Comparison of ENCODE assay signal across 1 cellular context in the genomic region with DNA sequence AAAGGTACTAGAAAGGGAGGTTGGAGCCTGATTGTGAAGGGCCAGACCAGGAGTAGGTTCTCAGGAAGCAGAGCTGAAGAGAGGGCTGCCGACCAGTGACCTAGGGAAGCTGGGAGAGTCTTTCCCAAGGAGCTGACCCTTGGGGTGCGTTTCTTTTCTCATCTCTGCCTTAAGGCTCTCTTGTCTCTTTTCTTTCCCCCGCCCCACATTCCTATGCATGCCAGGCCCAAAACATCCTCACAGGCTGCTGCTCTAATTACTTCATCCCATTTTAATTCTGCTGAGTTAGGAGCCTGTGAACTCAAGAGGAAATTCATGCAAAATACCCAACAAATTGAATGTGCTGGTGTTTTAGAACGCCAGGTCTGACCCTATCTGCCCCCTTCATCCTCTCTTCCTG.
TF ChIP-seq lines count a peak whose summit lies in the region.

No MANE protein-coding gene starts in this region.

TF ChIP-seq in GM23338, 12 proteins besides CTCF, POLR2A, EP300 and RAD21 (continued from another document):
- TF ChIP-seq ZNF114 (CRISPR knock-in tag; IDR thresholded peaks at IDR 0.05) (no peak), NANOG (IDR thresholded peaks at IDR 0.05; ENCODE audit: borderline replicate concordance) (no peak)
